In genomic region chr6:148329568-148330299, GRCh38 we compare ENCODE assay signal across 13 cellular contexts. TPM values are rescaled to one million over a fixed set of nuclear protein-coding genes. Genes with fewer than 3 reads are reported as not detected.
DNase-seq lines count a peak whose midpoint lies in the region; ATAC-seq, FAIRE-seq and TF ChIP-seq lines count a peak whose summit lies in the region.
"Had no signal": no experiment of that assay in that cellular context is flagged by ENCODE, and none has a peak within 500 bp of the region (broad histone marks: within the 10 kb centered on the region; RNA-seq: fewer than 3 reads in every experiment).

No MANE protein-coding gene starts in this region.

- FAIRE-seq in bronchial epithelial cell (lab: Jason Lieb, UNC) = no peak

- intact Hi-C loops in left ventricle myocardium superior (cut with micrococcal nuclease) (no loop called here), colonic mucosa (cut with DNase I) (no loop called here), adrenal gland (cut with DNase I) (no loop called here)

- H3K9me3 ChIP-seq in colonic mucosa = no peaks in the 10 kb centered on the region
- H3K9me3 ChIP-seq in adrenal gland (replicated peaks in 1 of 3) = no peaks in the 10 kb centered on the region

- H3K27ac ChIP-seq in temporal lobe (ENCODE audit: low read depth, low read length) (peak overlapping the region; percentile 86), colonic mucosa (no peak overlapping the region), adrenal gland (peak overlapping the region in 2 of 5 donors; percentile 49 to 57)

- no peak for TF ChIP-seq CTCF in bronchial epithelial cell (IDR thresholded peaks at IDR 0.05; ENCODE audit: insufficient read depth, low read length, severe bottlenecking)
- TF ChIP-seq CTCF in colonic mucosa (IDR thresholded peaks at IDR 0.05) = no peak
- no peak for TF ChIP-seq CTCF in adrenal gland (IDR thresholded peaks at IDR 0.05)

- no peak overlapping the region for H3K9ac ChIP-seq in colonic mucosa (ENCODE audit: low read depth in 2 of 2, low read length in 2 of 2)

- no peaks in the 10 kb centered on the region for H3K36me3 ChIP-seq in bronchial epithelial cell (ENCODE audit: control insufficient read depth, insufficient read depth, low read length)
- H3K36me3 ChIP-seq in colonic mucosa = no peaks in the 10 kb centered on the region
- no peaks in the 10 kb centered on the region for H3K36me3 ChIP-seq in adrenal gland (replicated peaks in 1 of 2)

- H3K27me3 ChIP-seq in bronchial epithelial cell (ENCODE audit: control insufficient read depth, insufficient read depth, low read length) = no peaks in the 10 kb centered on the region
- H3K27me3 ChIP-seq in colonic mucosa = no peaks in the 10 kb centered on the region
- no peaks in the 10 kb centered on the region for H3K27me3 ChIP-seq in adrenal gland

- ATAC-seq in left ventricle myocardium superior (peak; percentile 51), HG03097 (IDR thresholded peaks at IDR 0.05; ENCODE audit: low FRiP score, unreplicated experiment) (no peak)

- DNase-seq in M059J (ENCODE audit: low read depth) (peak; percentile 87), bronchial epithelial cell (ENCODE audit: low read depth) (peak; percentile 86), left ventricle myocardium superior (no peak), colonic mucosa (no peak), adrenal gland (no peak)
- DNase-seq in effector CD4-positive, alpha-beta T cell = no peak
- DNase-seq: activated CD4-positive, alpha-beta T cell treated with anti-CD3 and anti-CD28 coated beads for 48 hours; activated naive CD8-positive, alpha-beta T cell treated with anti-CD3 and anti-CD28 coated beads for 36 hours; DMS153; NCI-H146; nephron progenitor cell had no signal

- no peak for TF ChIP-seq POLR2A in adrenal gland (IDR thresholded peaks at IDR 0.05)

- 52 to 56% (median 54%) methylated on average over 6 of the region's 6 CpGs for WGBS in adrenal gland, 4 donors

- H3K4me1 ChIP-seq in colonic mucosa = no peaks in the 10 kb centered on the region
- H3K4me1 ChIP-seq in adrenal gland (replicated peaks in 1 of 2) = peaks cover 0 to 10% of the 10 kb centered on the region in 2 donors

- no peak overlapping the region for H3K4me3 ChIP-seq in bronchial epithelial cell (ENCODE audit: low read depth, low read length)
- no peak overlapping the region for H3K4me3 ChIP-seq in colonic mucosa
- H3K4me3 ChIP-seq in adrenal gland = no peak overlapping the region

RNA-seq across cellular contexts. Expression of gene SASH1, which starts 12.9 kb away (rescaled TPM):
- total RNA-seq in M059J (2014; rRNA removed; shearing (Covaris generic)) = 4.9 and 11.5 TPM in 2 replicates
- total RNA-seq in bronchial epithelial cell = 3.9 and 9.0 TPM in 2 replicates
- 31.8 TPM for total RNA-seq in left ventricle myocardium superior
- total RNA-seq in temporal lobe = 19.4 TPM
- 10 to 100 TPM; 14.9 to 16.4 TPM for total RNA-seq in colonic mucosa
- total RNA-seq in adrenal gland = 10 to 100 TPM in 7 of 8 donors, 1 to 10 TPM in 1; 8.0 to 30.7 (median 17.9) TPM
- 1 to 10 TPM; 5.5 to 9.1 (median 5.8) TPM for polyA plus RNA-seq in adrenal gland

Comparison
In these comparisons a context has a peak if more than half of its experiments do, and no peak if none do; other contexts are left out.
1. DNase-seq: peak in M059J (single experiment) and bronchial epithelial cell (single experiment); none in left ventricle myocardium superior (single experiment), colonic mucosa (single experiment), effector CD4-positive, alpha-beta T cell (single experiment) and adrenal gland (0 of 7).